In genomic region chr2:161046876-161047275, GRCh38 we compare ENCODE assay signal across 19 cellular contexts.
"Had no signal": no experiment of that assay in that cellular context is flagged by ENCODE, and none has a peak within 500 bp of the region (broad histone marks: within the 10 kb centered on the region; RNA-seq: fewer than 3 reads in every experiment).

No MANE protein-coding gene starts in this region.

- H3K36me3 Mint-ChIP-seq: mesothelial cell of epicardium, neural progenitor cell, type B pancreatic cell had no signal

- H3K4me3 Mint-ChIP-seq: mesothelial cell of epicardium; natural killer cell treated with Interleukin-12 subunit alpha and Interleukin-12 subunit beta and Interleukin-15 and Interleukin-18, amount 100 ng/mL, for 72 hours; neural progenitor cell; type B pancreatic cell had no signal

- DNase-seq: effector memory CD4-positive, alpha-beta T cell; esophagus squamous epithelium; left colon; left ventricle myocardium superior; nucleus accumbens; ovary; small intestine; stimulated activated CD4-positive, alpha-beta T cell treated with anti-CD3 and anti-CD28 coated beads, Interleukin-12 subunit alpha, Interleukin-12 subunit beta, amount 100 ng/mL, for 4 hours; stimulated activated naive CD4-positive, alpha-beta T cell treated with Interleukin-2 at 50 U/mL for 16 hours; thyroid gland had no signal

- H3K27me3 ChIP-seq: esophagus squamous epithelium, neural progenitor cell, ovary, right atrium auricular region, suprapubic skin, thyroid gland had no signal

- H3K4me3 ChIP-seq: esophagus squamous epithelium, neural progenitor cell, ovary, right atrium auricular region, suprapubic skin, thyroid gland had no signal

- H3K27ac Mint-ChIP-seq: mesothelial cell of epicardium; natural killer cell treated with Interleukin-12 subunit alpha and Interleukin-12 subunit beta and Interleukin-15 and Interleukin-18, amount 100 ng/mL, for 72 hours; neural progenitor cell; type B pancreatic cell had no signal

- H3K4me1 ChIP-seq: neural progenitor cell, right atrium auricular region had no signal

- H3K9me3 ChIP-seq: esophagus squamous epithelium, ovary, right atrium auricular region, suprapubic skin, thyroid gland had no signal

- H3K9me3 Mint-ChIP-seq: mesothelial cell of epicardium; natural killer cell treated with Interleukin-12 subunit alpha and Interleukin-12 subunit beta and Interleukin-15 and Interleukin-18, amount 100 ng/mL, for 72 hours; neural progenitor cell; type B pancreatic cell had no signal

- H3K27ac ChIP-seq: epithelial cell of prostate, esophagus squamous epithelium, neural progenitor cell, ovary, right atrium auricular region, suprapubic skin, thyroid gland had no signal

- H3K36me3 ChIP-seq: esophagus squamous epithelium, neural progenitor cell, ovary, right atrium auricular region, suprapubic skin, thyroid gland had no signal

- FAIRE-seq: endometrium, small intestine, urothelium cell line had no signal
